Comparison of ENCODE assay signal across 17 cellular contexts in genomic region chr16:66587881-66588600, GRCh38. TPM values are rescaled to one million over a fixed set of nuclear protein-coding genes. Genes with fewer than 3 reads are reported as not detected.
DNase-seq lines count a peak whose midpoint lies in the region; ATAC-seq and TF ChIP-seq lines count a peak whose summit lies in the region.
"Had no signal": no experiment of that assay in that cellular context is flagged by ENCODE, and none has a peak within 500 bp of the region (broad histone marks: within the 10 kb centered on the region; RNA-seq: fewer than 3 reads in every experiment).

No MANE protein-coding gene starts in this region.

- POLR2A ChIA-PET in activated CD8-positive, alpha-beta T cell treated with anti-CD3 and anti-CD28 coated beads for 36 hours (lab: Charles Lee): interaction anchor here (1.9 kb wide), 1 partner anchor 113 kb away, joined by 5 read pairs; no protein-coding TSS in a partner anchor

- H3K36me3 Mint-ChIP-seq in T-helper 1 cell treated with Interleukin-12 subunit alpha and Interleukin-12 subunit beta and Interleukin-4 antibody, amounts not matched to agents 30 μg/mL and 1 μg/mL, for 36 hours (ENCODE audit: low read depth): peaks cover 6% of the 10 kb centered on the region
- H3K36me3 Mint-ChIP-seq in activated CD8-positive, alpha-beta T cell treated with anti-CD3 and anti-CD28 coated beads for 36 hours (ENCODE audit: low read depth): no peaks in the 10 kb centered on the region
- H3K36me3 Mint-ChIP-seq in naive B cell: no peaks in the 10 kb centered on the region

- CTCF ChIA-PET in activated CD8-positive, alpha-beta T cell treated with anti-CD3 and anti-CD28 coated beads for 36 hours (lab: Charles Lee): interaction anchor here (1.9 to 3.1 kb wide), 4 partner anchors 8 to 183 kb away, joined by 13 to 29 read pairs (median 22); partner anchors contain the start of genes CMTM2 and CMTM3

- no peak overlapping the region for H3K27ac Mint-ChIP-seq in T-helper 1 cell treated with Interleukin-12 subunit alpha and Interleukin-12 subunit beta and Interleukin-4 antibody, amounts not matched to agents 30 μg/mL and 1 μg/mL, for 36 hours
- peak overlapping the region; percentile 67 for H3K27ac Mint-ChIP-seq in activated CD8-positive, alpha-beta T cell treated with anti-CD3 and anti-CD28 coated beads for 36 hours
- peak overlapping the region in 2 of 6 donors; percentile 25 to 67 for H3K27ac Mint-ChIP-seq in naive B cell

- H3K27me3 Mint-ChIP-seq in T-helper 1 cell treated with Interleukin-12 subunit alpha and Interleukin-12 subunit beta and Interleukin-4 antibody, amounts not matched to agents 30 μg/mL and 1 μg/mL, for 36 hours (ENCODE audit: low read depth): peaks cover 3% of the 10 kb centered on the region
- no peaks in the 10 kb centered on the region for H3K27me3 Mint-ChIP-seq in activated CD8-positive, alpha-beta T cell treated with anti-CD3 and anti-CD28 coated beads for 36 hours
- H3K27me3 Mint-ChIP-seq in naive B cell: peaks cover 12 to 27% (median 26%) of the 10 kb centered on the region in 3 donors

- intact Hi-C loops in activated CD8-positive, alpha-beta T cell treated with anti-CD3 and anti-CD28 coated beads for 36 hours (cut with micrococcal nuclease): loop anchor here (5.0 kb wide), 1 partner anchor 181 kb away; no protein-coding TSS in a partner anchor

- peaks cover 34% of the 10 kb centered on the region for H3K4me1 Mint-ChIP-seq in T-helper 1 cell treated with Interleukin-12 subunit alpha and Interleukin-12 subunit beta and Interleukin-4 antibody, amounts not matched to agents 30 μg/mL and 1 μg/mL, for 36 hours (ENCODE audit: low read depth)
- peaks cover 36% of the 10 kb centered on the region for H3K4me1 Mint-ChIP-seq in activated CD8-positive, alpha-beta T cell treated with anti-CD3 and anti-CD28 coated beads for 36 hours (ENCODE audit: low read depth)
- peaks cover 37 to 49% (median 42%) of the 10 kb centered on the region in 3 donors for H3K4me1 Mint-ChIP-seq in naive B cell

- TF ChIP-seq CTCF in activated CD8-positive, alpha-beta T cell treated with anti-CD3 and anti-CD28 coated beads for 36 hours (IDR thresholded peaks at IDR 0.05): no peak

- no peak for ATAC-seq in activated CD8-positive, alpha-beta T cell treated with anti-CD3 and anti-CD28 coated beads for 36 hours
- ATAC-seq in naive B cell (ENCODE audit: low read depth in 2 of 2) (no peak), GM18861 (IDR thresholded peaks at IDR 0.05; ENCODE audit: unreplicated experiment) (no peak)

- H3K9me3 Mint-ChIP-seq in T-helper 1 cell treated with Interleukin-12 subunit alpha and Interleukin-12 subunit beta and Interleukin-4 antibody, amounts not matched to agents 30 μg/mL and 1 μg/mL, for 36 hours: no peaks in the 10 kb centered on the region
- H3K9me3 Mint-ChIP-seq in activated CD8-positive, alpha-beta T cell treated with anti-CD3 and anti-CD28 coated beads for 36 hours: no peaks in the 10 kb centered on the region
- no peaks in the 10 kb centered on the region for H3K9me3 Mint-ChIP-seq in naive B cell
- H3K9me3 Mint-ChIP-seq: activated T-helper 2 cell treated with anti-CD3 and anti-CD28 coated beads, Interferon-gamma antibody, Interleukin-2, Interleukin-4, amounts not matched to agents 10 μg/mL and 5 μg/mL and 100 μg/mL, durations not matched to agents 14 hours and 24 hours and 36 hours; CD8-positive, alpha-beta memory T cell had no signal

- peak overlapping the region; percentile 12 for H3K4me3 Mint-ChIP-seq in T-helper 1 cell treated with Interleukin-12 subunit alpha and Interleukin-12 subunit beta and Interleukin-4 antibody, amounts not matched to agents 30 μg/mL and 1 μg/mL, for 36 hours
- peak overlapping the region; percentile 56 for H3K4me3 Mint-ChIP-seq in activated CD8-positive, alpha-beta T cell treated with anti-CD3 and anti-CD28 coated beads for 36 hours
- H3K4me3 Mint-ChIP-seq in naive B cell: peak overlapping the region in 5 of 8 donors; percentile 49 to 77 (median 59)
- H3K4me3 Mint-ChIP-seq: CD8-positive, alpha-beta memory T cell had no signal

- DNase-seq in T-helper 1 cell (no peak), naive B cell (no peak), mucosa of gallbladder (ENCODE audit: low spot score) (no peak)
- no peak for DNase-seq in activated CD8-positive, alpha-beta T cell treated with anti-CD3 and anti-CD28 coated beads for 36 hours
- DNase-seq: activated CD4-positive, CD25-positive, alpha-beta regulatory T cell treated with anti-CD3 and anti-CD28 coated beads, Interleukin-2, amount 50 U/mL, for 72 hours; left lung; NCI-H187; NCI-H524 treated with DMSO at 0.1 percent for 48 hours; small intestine had no signal

RNA-seq across cellular contexts. Expression of gene CMTM2, which starts 8.8 kb away (rescaled TPM):
- under 1 TPM in 1 of 2 experiments, not detected in 1; 0.29 TPM for total RNA-seq in activated CD8-positive, alpha-beta T cell treated with anti-CD3 and anti-CD28 coated beads for 36 hours
- polyA plus RNA-seq in naive B cell (ENCODE audit: low read depth in 6 of 6): 1 to 10 TPM in 3 of 6 donors, not detected in 3; 1.0 to 4.1 (median 2.7) TPM
- total RNA-seq in mucosa of gallbladder: not detected
- total RNA-seq: dermis microvascular lymphatic vessel endothelial cell, G401, Peyer's patch, subcutaneous adipose tissue had no signal
- polyA plus RNA-seq: CD8-positive, alpha-beta memory T cell had no signal

RNA-seq across cellular contexts. Expression of gene CMTM3, which starts 16.5 kb away (rescaled TPM):
- total RNA-seq in activated CD8-positive, alpha-beta T cell treated with anti-CD3 and anti-CD28 coated beads for 36 hours: 10 to 100 TPM; 48.0 to 49.4 TPM
- polyA plus RNA-seq in naive B cell (ENCODE audit: low read depth in 6 of 6): 10 to 100 TPM; 17.0 to 24.3 (median 19.1) TPM
- 19.2 TPM for total RNA-seq in mucosa of gallbladder

RNA-seq across cellular contexts. Expression of gene CMTM1, which starts 21.8 kb away (rescaled TPM):
- total RNA-seq in activated CD8-positive, alpha-beta T cell treated with anti-CD3 and anti-CD28 coated beads for 36 hours: 1 to 10 TPM; 5.4 to 6.2 TPM
- under 1 TPM in 4 of 6 donors, not detected in 2; 0.49 to 0.97 (median 0.70) TPM for polyA plus RNA-seq in naive B cell (ENCODE audit: low read depth in 6 of 6)
- 12.1 TPM for total RNA-seq in mucosa of gallbladder

RNA-seq across cellular contexts. Expression of gene CKLF, which starts 35.7 kb away (rescaled TPM):
- total RNA-seq in activated CD8-positive, alpha-beta T cell treated with anti-CD3 and anti-CD28 coated beads for 36 hours: 10 to 100 TPM; 99.0 to 99.7 TPM
- 100 to 1,000 TPM in 1 of 6 donors, 10 to 100 TPM in 5; 55.2 to 108 (median 67.7) TPM for polyA plus RNA-seq in naive B cell (ENCODE audit: low read depth in 6 of 6)
- total RNA-seq in mucosa of gallbladder: 50.0 TPM

RNA-seq across cellular contexts. Expression of gene TK2, which starts 38.1 kb away (rescaled TPM):
- total RNA-seq in activated CD8-positive, alpha-beta T cell treated with anti-CD3 and anti-CD28 coated beads for 36 hours: 1 to 10 TPM; 3.2 to 4.4 TPM
- polyA plus RNA-seq in naive B cell (ENCODE audit: low read depth in 6 of 6): 1 to 10 TPM; 1.8 to 5.9 (median 3.8) TPM
- total RNA-seq in mucosa of gallbladder: 38.5 TPM
